Comparison of ENCODE assay signal across 18 cellular contexts in the genomic region with DNA sequence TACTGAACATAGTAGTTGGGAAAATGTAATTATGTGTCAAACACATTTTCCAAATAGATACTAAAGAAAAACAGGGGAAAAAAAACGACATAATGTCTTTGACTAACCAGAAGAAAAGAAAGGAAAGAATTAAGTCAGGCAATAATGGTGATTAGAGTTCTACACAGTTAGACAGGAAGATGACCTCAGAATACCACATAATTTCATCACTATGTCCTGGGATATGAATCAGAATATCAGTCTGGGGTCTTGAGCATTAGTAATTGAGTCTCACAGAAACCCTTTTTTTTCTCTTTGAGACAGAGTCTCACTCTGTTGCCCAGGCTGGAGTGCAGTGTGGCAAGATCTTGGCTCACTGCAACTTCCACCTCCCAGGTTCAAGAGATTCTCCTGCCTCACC.
"Had no signal": no experiment of that assay in that cellular context is flagged by ENCODE, and none has a peak within 500 bp of the region (broad histone marks: within the 10 kb centered on the region; RNA-seq: fewer than 3 reads in every experiment).

No MANE protein-coding gene starts in this region.

- DNase-seq: activated CD4-positive, alpha-beta T cell treated with anti-CD3 and anti-CD28 coated beads, Interleukin-2, amount 50 U/mL, for 1 hour; activated CD8-positive, alpha-beta memory T cell treated with anti-CD3 and anti-CD28 coated beads, Interleukin-2, amount 50 U/mL, for 48 hours; activated effector memory CD4-positive, alpha-beta T cell treated with Interleukin-2 at 50 U/mL for 16 hours; activated naive CD4-positive, alpha-beta T cell treated with anti-CD3 and anti-CD28 coated beads, Interleukin-2, amount 10 ng/mL, durations not matched to agents 7 days and 5 days; activated T-cell treated with anti-CD3 and anti-CD28 coated beads, Interleukin-2, amount 50 U/mL, for 48 hours; effector memory CD4-positive, alpha-beta T cell; esophagus squamous epithelium; foreskin melanocyte; head of caudate nucleus; kidney; left lung; occipital lobe; stimulated activated CD4-positive, alpha-beta T cell treated with anti-CD3 and anti-CD28 coated beads, Interleukin-2, amount 100 ng/mL, for 24 hours; stimulated activated naive CD8-positive, alpha-beta T cell treated with anti-CD3 and anti-CD28 coated beads, Interleukin-15, Interleukin-2, amounts not matched to agents 100 U/mL and 50 U/mL, for 24 hours; substantia nigra; T-helper 1 cell; T-helper 9 cell; tibial artery had no signal

- H3K4me3 ChIP-seq: esophagus squamous epithelium, left lung, tibial artery had no signal
